Comparison of ENCODE assay signal across 1 cellular context in genomic region chr6:165999279-165999678, GRCh38.
TF ChIP-seq lines count a peak whose summit lies in the region.

No MANE protein-coding gene starts in this region.

TF ChIP-seq in IMR-90, 13 proteins besides CTCF, POLR2A, EP300 and RAD21:
- TF ChIP-seq MAFK (IDR thresholded peaks at IDR 0.05; ENCODE audit: low read depth, low read length) = no peak
- TF ChIP-seq FOS (IDR thresholded peaks at IDR 0.05; ENCODE audit: low read depth, low read length) = no peak
- TF ChIP-seq ELK1 (IDR thresholded peaks at IDR 0.05; ENCODE audit: borderline replicate concordance, low read depth, low read length) = no peak
- no peak for TF ChIP-seq USF2 (IDR thresholded peaks at IDR 0.05; ENCODE audit: low read depth, low read length)
- TF ChIP-seq RFX5 (IDR thresholded peaks at IDR 0.05; ENCODE audit: low read depth, low read length) = no peak
- TF ChIP-seq CHD1 (IDR thresholded peaks at IDR 0.05; ENCODE audit: low read depth, low read length) = no peak
- no peak for TF ChIP-seq MAZ (IDR thresholded peaks at IDR 0.05; ENCODE audit: borderline replicate concordance, low read depth, low read length)
- TF ChIP-seq BHLHE40 (IDR thresholded peaks at IDR 0.05; ENCODE audit: low read depth, low read length) = no peak
- no peak for TF ChIP-seq NFE2L2 (IDR thresholded peaks at IDR 0.05; ENCODE audit: low read depth, low read length)
- no peak for TF ChIP-seq RCOR1 (IDR thresholded peaks at IDR 0.05; ENCODE audit: insufficient replicate concordance, low read length)
- TF ChIP-seq MXI1 (IDR thresholded peaks at IDR 0.05; ENCODE audit: borderline replicate concordance, low read depth, low read length) = no peak
- no peak for TF ChIP-seq CEBPB (IDR thresholded peaks at IDR 0.05; ENCODE audit: low read depth, low read length)
- no peak for TF ChIP-seq SMC3 (IDR thresholded peaks at IDR 0.05; ENCODE audit: low read depth, low read length)
